In the genomic region with DNA sequence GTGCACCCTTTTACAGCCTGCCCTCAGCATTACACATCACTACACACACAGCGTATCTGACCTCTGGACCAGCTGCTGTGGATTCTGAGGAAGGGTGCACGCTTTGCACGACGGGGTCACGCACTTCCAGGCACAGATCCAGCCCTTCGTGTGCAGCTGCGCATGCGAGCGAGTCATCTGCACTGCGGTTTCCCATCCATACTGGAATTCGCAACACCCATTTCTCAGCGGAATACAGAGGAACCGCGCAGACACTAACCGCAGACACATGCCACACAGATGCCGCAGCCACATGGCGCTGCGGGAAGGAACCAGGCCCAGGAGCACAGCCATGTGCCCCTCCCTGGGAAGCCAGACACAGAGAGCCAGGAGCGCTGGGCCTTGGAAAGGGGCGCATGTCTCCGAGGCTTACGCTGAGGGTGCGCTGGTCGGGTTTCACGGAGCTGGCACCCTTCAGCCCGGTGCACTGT, we compare ENCODE assay signal across 1 cellular context.
TF ChIP-seq lines count a peak whose summit lies in the region.

No MANE protein-coding gene starts in this region.

TF ChIP-seq in HepG2, 621 proteins besides CTCF, POLR2A, EP300 and RAD21 (continued from another document and continues in another):
- no peak for TF ChIP-seq ZFP90 (CRISPR knock-in tag; IDR thresholded peaks at IDR 0.05; ENCODE audit: borderline replicate concordance)
- TF ChIP-seq KDM1A (CRISPR knock-in tag; IDR thresholded peaks at IDR 0.05) = no peak
- no peak for TF ChIP-seq ZNF883 (CRISPR knock-in tag; IDR thresholded peaks at IDR 0.05; ENCODE audit: not compliant biosample characterization)
- no peak for TF ChIP-seq EEA1 (CRISPR knock-in tag; IDR thresholded peaks at IDR 0.05; ENCODE audit: borderline replicate concordance)
- TF ChIP-seq, protein P1, sequence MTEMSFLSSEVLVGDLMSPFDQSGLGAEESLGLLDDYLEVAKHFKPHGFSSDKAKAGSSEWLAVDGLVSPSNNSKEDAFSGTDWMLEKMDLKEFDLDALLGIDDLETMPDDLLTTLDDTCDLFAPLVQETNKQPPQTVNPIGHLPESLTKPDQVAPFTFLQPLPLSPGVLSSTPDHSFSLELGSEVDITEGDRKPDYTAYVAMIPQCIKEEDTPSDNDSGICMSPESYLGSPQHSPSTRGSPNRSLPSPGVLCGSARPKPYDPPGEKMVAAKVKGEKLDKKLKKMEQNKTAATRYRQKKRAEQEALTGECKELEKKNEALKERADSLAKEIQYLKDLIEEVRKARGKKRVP (CRISPR knock-in tag; IDR thresholded peaks at IDR 0.05) = no peak
- TF ChIP-seq ZNF180 (CRISPR knock-in tag; IDR thresholded peaks at IDR 0.05; ENCODE audit: borderline replicate concordance, low read depth) = no peak
- TF ChIP-seq, protein P2, sequence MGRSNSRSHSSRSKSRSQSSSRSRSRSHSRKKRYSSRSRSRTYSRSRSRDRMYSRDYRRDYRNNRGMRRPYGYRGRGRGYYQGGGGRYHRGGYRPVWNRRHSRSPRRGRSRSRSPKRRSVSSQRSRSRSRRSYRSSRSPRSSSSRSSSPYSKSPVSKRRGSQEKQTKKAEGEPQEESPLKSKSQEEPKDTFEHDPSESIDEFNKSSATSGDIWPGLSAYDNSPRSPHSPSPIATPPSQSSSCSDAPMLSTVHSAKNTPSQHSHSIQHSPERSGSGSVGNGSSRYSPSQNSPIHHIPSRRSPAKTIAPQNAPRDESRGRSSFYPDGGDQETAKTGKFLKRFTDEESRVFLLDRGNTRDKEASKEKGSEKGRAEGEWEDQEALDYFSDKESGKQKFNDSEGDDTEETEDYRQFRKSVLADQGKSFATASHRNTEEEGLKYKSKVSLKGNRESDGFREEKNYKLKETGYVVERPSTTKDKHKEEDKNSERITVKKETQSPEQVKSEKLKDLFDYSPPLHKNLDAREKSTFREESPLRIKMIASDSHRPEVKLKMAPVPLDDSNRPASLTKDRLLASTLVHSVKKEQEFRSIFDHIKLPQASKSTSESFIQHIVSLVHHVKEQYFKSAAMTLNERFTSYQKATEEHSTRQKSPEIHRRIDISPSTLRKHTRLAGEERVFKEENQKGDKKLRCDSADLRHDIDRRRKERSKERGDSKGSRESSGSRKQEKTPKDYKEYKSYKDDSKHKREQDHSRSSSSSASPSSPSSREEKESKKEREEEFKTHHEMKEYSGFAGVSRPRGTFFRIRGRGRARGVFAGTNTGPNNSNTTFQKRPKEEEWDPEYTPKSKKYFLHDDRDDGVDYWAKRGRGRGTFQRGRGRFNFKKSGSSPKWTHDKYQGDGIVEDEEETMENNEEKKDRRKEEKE (IDR thresholded peaks at IDR 0.05) = no peak
- 0 out of 2 replicates have a peak, but pooled peaks have one; percentile 19 for TF ChIP-seq ZSCAN25 (CRISPR knock-in tag; IDR thresholded peaks at IDR 0.05)
- no peak for TF ChIP-seq ZNF432 (CRISPR knock-in tag; IDR thresholded peaks at IDR 0.05; ENCODE audit: borderline replicate concordance)
- TF ChIP-seq, protein P3, sequence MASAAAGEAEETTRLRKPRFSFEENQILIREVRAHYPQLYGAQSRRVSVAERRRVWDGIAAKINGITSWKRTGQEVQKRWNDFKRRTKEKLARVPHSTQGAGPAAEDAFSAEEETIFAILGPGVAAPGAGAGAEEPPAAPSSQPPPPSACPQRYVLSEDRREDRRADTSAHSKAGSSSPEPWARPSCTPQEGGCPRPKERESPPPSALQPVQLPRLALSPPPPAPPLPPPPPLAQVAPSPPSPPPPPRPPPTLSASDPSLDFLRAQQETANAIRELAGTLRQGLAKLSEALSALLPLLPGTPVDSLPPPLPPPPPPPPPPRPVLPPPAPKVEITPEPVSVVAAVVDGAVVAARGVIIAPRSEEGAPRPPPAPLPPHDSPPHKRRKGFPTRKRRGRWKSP (CRISPR knock-in tag; IDR thresholded peaks at IDR 0.05) = no peak
- TF ChIP-seq, protein P4, sequence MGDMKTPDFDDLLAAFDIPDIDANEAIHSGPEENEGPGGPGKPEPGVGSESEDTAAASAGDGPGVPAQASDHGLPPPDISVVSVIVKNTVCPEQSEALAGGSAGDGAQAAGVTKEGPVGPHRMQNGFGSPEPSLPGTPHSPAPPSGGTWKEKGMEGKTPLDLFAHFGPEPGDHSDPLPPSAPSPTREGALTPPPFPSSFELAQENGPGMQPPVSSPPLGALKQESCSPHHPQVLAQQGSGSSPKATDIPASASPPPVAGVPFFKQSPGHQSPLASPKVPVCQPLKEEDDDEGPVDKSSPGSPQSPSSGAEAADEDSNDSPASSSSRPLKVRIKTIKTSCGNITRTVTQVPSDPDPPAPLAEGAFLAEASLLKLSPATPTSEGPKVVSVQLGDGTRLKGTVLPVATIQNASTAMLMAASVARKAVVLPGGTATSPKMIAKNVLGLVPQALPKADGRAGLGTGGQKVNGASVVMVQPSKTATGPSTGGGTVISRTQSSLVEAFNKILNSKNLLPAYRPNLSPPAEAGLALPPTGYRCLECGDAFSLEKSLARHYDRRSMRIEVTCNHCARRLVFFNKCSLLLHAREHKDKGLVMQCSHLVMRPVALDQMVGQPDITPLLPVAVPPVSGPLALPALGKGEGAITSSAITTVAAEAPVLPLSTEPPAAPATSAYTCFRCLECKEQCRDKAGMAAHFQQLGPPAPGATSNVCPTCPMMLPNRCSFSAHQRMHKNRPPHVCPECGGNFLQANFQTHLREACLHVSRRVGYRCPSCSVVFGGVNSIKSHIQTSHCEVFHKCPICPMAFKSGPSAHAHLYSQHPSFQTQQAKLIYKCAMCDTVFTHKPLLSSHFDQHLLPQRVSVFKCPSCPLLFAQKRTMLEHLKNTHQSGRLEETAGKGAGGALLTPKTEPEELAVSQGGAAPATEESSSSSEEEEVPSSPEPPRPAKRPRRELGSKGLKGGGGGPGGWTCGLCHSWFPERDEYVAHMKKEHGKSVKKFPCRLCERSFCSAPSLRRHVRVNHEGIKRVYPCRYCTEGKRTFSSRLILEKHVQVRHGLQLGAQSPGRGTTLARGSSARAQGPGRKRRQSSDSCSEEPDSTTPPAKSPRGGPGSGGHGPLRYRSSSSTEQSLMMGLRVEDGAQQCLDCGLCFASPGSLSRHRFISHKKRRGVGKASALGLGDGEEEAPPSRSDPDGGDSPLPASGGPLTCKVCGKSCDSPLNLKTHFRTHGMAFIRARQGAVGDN (CRISPR knock-in tag; IDR thresholded peaks at IDR 0.05) = peak; percentile 78
- no peak for TF ChIP-seq ZC3H13 (CRISPR knock-in tag; IDR thresholded peaks at IDR 0.05)
- TF ChIP-seq ZNF124 (CRISPR knock-in tag; IDR thresholded peaks at IDR 0.05) = no peak
- TF ChIP-seq TSC22D2 (CRISPR knock-in tag; IDR thresholded peaks at IDR 0.05; ENCODE audit: borderline replicate concordance) = no peak
- TF ChIP-seq ZFP36L1 (CRISPR knock-in tag; IDR thresholded peaks at IDR 0.05) = no peak
- no peak for TF ChIP-seq DMAP1 (CRISPR knock-in tag; IDR thresholded peaks at IDR 0.05)
- TF ChIP-seq, protein P5, sequence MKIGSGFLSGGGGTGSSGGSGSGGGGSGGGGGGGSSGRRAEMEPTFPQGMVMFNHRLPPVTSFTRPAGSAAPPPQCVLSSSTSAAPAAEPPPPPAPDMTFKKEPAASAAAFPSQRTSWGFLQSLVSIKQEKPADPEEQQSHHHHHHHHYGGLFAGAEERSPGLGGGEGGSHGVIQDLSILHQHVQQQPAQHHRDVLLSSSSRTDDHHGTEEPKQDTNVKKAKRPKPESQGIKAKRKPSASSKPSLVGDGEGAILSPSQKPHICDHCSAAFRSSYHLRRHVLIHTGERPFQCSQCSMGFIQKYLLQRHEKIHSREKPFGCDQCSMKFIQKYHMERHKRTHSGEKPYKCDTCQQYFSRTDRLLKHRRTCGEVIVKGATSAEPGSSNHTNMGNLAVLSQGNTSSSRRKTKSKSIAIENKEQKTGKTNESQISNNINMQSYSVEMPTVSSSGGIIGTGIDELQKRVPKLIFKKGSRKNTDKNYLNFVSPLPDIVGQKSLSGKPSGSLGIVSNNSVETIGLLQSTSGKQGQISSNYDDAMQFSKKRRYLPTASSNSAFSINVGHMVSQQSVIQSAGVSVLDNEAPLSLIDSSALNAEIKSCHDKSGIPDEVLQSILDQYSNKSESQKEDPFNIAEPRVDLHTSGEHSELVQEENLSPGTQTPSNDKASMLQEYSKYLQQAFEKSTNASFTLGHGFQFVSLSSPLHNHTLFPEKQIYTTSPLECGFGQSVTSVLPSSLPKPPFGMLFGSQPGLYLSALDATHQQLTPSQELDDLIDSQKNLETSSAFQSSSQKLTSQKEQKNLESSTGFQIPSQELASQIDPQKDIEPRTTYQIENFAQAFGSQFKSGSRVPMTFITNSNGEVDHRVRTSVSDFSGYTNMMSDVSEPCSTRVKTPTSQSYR (CRISPR knock-in tag; IDR thresholded peaks at IDR 0.05; ENCODE audit: borderline replicate concordance) = no peak
- TF ChIP-seq KLF12 (CRISPR knock-in tag; IDR thresholded peaks at IDR 0.05; ENCODE audit: borderline replicate concordance) = no peak
- TF ChIP-seq ZNF746 (CRISPR knock-in tag; IDR thresholded peaks at IDR 0.05) = no peak
- TF ChIP-seq ZMYM3 (CRISPR knock-in tag; IDR thresholded peaks at IDR 0.05) = peak; percentile 11; the same call in 1 of the 2 replicates
- no peak for TF ChIP-seq ZSCAN31 (CRISPR knock-in tag; IDR thresholded peaks at IDR 0.05; ENCODE audit: low read depth)
- no peak for TF ChIP-seq ZNF460 (CRISPR knock-in tag; IDR thresholded peaks at IDR 0.05; ENCODE audit: borderline replicate concordance)
- no peak for TF ChIP-seq KDM5A (IDR thresholded peaks at IDR 0.05; ENCODE audit: borderline replicate concordance, low read length)
- TF ChIP-seq, protein P6, sequence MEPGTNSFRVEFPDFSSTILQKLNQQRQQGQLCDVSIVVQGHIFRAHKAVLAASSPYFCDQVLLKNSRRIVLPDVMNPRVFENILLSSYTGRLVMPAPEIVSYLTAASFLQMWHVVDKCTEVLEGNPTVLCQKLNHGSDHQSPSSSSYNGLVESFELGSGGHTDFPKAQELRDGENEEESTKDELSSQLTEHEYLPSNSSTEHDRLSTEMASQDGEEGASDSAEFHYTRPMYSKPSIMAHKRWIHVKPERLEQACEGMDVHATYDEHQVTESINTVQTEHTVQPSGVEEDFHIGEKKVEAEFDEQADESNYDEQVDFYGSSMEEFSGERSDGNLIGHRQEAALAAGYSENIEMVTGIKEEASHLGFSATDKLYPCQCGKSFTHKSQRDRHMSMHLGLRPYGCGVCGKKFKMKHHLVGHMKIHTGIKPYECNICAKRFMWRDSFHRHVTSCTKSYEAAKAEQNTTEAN (CRISPR knock-in tag; conservative IDR thresholded peaks at IDR 0.05) = peak; percentile 91
- no peak for TF ChIP-seq HOXA9 (CRISPR knock-in tag; IDR thresholded peaks at IDR 0.05; ENCODE audit: borderline replicate concordance)
- TF ChIP-seq ZNF841 (CRISPR knock-in tag; IDR thresholded peaks at IDR 0.05; ENCODE audit: borderline replicate concordance) = no peak
- TF ChIP-seq SUZ12 (IDR thresholded peaks at IDR 0.05; ENCODE audit: low read depth, low read length) = no peak
- no peak for TF ChIP-seq RCOR2 (CRISPR knock-in tag; IDR thresholded peaks at IDR 0.05)
- TF ChIP-seq, protein P7, sequence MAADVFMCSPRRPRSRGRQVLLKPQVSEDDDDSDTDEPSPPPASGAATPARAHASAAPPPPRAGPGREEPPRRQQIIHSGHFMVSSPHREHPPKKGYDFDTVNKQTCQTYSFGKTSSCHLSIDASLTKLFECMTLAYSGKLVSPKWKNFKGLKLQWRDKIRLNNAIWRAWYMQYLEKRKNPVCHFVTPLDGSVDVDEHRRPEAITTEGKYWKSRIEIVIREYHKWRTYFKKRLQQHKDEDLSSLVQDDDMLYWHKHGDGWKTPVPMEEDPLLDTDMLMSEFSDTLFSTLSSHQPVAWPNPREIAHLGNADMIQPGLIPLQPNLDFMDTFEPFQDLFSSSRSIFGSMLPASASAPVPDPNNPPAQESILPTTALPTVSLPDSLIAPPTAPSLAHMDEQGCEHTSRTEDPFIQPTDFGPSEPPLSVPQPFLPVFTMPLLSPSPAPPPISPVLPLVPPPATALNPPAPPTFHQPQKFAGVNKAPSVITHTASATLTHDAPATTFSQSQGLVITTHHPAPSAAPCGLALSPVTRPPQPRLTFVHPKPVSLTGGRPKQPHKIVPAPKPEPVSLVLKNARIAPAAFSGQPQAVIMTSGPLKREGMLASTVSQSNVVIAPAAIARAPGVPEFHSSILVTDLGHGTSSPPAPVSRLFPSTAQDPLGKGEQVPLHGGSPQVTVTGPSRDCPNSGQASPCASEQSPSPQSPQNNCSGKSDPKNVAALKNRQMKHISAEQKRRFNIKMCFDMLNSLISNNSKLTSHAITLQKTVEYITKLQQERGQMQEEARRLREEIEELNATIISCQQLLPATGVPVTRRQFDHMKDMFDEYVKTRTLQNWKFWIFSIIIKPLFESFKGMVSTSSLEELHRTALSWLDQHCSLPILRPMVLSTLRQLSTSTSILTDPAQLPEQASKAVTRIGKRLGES (CRISPR knock-in tag; IDR thresholded peaks at IDR 0.05; ENCODE audit: borderline replicate concordance) = no peak
- no peak for TF ChIP-seq HMG20A (CRISPR knock-in tag; IDR thresholded peaks at IDR 0.05; ENCODE audit: borderline replicate concordance)
- no peak for TF ChIP-seq ZNF264 (CRISPR knock-in tag; IDR thresholded peaks at IDR 0.05)
- TF ChIP-seq, protein P8, sequence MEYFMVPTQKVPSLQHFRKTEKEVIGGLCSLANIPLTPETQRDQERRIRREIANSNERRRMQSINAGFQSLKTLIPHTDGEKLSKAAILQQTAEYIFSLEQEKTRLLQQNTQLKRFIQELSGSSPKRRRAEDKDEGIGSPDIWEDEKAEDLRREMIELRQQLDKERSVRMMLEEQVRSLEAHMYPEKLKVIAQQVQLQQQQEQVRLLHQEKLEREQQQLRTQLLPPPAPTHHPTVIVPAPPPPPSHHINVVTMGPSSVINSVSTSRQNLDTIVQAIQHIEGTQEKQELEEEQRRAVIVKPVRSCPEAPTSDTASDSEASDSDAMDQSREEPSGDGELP (IDR thresholded peaks at IDR 0.05; ENCODE audit: borderline replicate concordance, low read depth) = peak; percentile 45; the same call in 1 of the 2 replicates
- TF ChIP-seq ZNF737 (CRISPR knock-in tag; IDR thresholded peaks at IDR 0.05; ENCODE audit: borderline replicate concordance) = no peak
- TF ChIP-seq NFIB (CRISPR knock-in tag; IDR thresholded peaks at IDR 0.05; ENCODE audit: borderline replicate concordance) = no peak
- TF ChIP-seq DNMT1 (CRISPR knock-in tag; IDR thresholded peaks at IDR 0.05) = no peak
- no peak for TF ChIP-seq ZNF335 (CRISPR knock-in tag; IDR thresholded peaks at IDR 0.05)
- no peak for TF ChIP-seq ZBTB8A (CRISPR knock-in tag; IDR thresholded peaks at IDR 0.05; ENCODE audit: borderline replicate concordance, low read depth)
- no peak for TF ChIP-seq BCL6 (CRISPR knock-in tag; IDR thresholded peaks at IDR 0.05)
- no peak for TF ChIP-seq ZNF33A (CRISPR knock-in tag; IDR thresholded peaks at IDR 0.05; ENCODE audit: borderline replicate concordance)
- TF ChIP-seq TARDBP (CRISPR knock-in tag; IDR thresholded peaks at IDR 0.05) = no peak
- TF ChIP-seq AGO2 (optimal IDR thresholded peaks at IDR 0.05; ENCODE audit: low read depth, low read length) = no peak
- TF ChIP-seq, protein P9, sequence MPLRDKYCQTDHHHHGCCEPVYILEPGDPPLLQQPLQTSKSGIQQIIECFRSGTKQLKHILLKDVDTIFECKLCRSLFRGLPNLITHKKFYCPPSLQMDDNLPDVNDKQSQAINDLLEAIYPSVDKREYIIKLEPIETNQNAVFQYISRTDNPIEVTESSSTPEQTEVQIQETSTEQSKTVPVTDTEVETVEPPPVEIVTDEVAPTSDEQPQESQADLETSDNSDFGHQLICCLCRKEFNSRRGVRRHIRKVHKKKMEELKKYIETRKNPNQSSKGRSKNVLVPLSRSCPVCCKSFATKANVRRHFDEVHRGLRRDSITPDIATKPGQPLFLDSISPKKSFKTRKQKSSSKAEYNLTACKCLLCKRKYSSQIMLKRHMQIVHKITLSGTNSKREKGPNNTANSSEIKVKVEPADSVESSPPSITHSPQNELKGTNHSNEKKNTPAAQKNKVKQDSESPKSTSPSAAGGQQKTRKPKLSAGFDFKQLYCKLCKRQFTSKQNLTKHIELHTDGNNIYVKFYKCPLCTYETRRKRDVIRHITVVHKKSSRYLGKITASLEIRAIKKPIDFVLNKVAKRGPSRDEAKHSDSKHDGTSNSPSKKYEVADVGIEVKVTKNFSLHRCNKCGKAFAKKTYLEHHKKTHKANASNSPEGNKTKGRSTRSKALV (CRISPR knock-in tag; IDR thresholded peaks at IDR 0.05) = no peak
- no peak for TF ChIP-seq ARNT (IDR thresholded peaks at IDR 0.05)
- 0 out of 2 replicates have a peak, but pooled peaks have one; percentile 37 for TF ChIP-seq MXD4 (CRISPR knock-in tag; IDR thresholded peaks at IDR 0.05)
